8 cellular contexts compared by ENCODE assay signal in the genomic region with DNA sequence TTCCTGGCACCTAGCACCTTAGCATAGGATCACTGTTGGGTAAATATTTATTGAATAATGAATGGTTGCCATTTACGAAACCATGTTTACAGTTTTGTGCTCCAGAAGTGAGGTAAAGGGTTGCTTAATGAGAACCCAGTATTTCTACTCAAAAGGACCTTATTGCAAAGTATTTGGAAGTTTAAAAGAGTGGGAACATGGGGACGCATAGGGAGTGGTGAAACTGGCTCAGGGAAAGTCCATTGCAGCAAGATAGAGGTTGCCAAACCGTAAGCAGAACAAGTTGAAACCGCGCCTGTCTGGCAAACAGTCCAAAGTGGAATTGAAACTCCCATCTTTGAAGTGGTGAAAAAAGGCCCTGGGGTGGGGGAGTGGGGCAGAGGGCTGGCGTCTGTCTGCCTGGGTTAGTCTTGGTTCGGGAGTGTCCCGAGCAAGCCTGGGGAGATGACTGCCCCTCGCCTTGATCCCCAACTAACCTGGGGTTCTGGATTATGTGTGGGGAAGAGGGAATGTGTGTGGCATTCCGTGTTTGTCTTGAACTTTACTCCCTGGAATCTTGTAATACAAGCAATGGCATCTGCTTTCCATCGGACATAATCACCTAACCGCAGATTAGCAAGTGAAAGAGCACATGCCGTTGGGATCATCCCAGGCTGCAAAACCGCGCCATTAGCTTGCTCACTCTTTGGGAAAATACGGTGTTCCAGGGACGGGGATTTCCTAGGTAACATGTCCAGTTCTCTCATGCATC. TPM values are rescaled to one million over a fixed set of nuclear protein-coding genes. Genes with fewer than 3 reads are reported as not detected.
DNase-seq lines count a peak whose midpoint lies in the region; ATAC-seq and TF ChIP-seq lines count a peak whose summit lies in the region.

No MANE protein-coding gene starts in this region.

- H3K27me3 ChIP-seq in BLaER1 (no peaks in the 10 kb centered on the region), kidney epithelial cell (ENCODE audit: control insufficient read depth, insufficient read depth, low read length) (no peaks in the 10 kb centered on the region)

- H3K4me3 ChIP-seq in BLaER1 (no peak overlapping the region), kidney epithelial cell (ENCODE audit: low read depth, low read length) (no peak overlapping the region)

- no peak overlapping the region for H3K27ac ChIP-seq in BLaER1

- peak overlapping the region; percentile 27 for H3K4me2 ChIP-seq in BLaER1

- peaks cover 23% of the 10 kb centered on the region for H3K4me1 ChIP-seq in BLaER1

- TF ChIP-seq CTCF in kidney epithelial cell (IDR thresholded peaks at IDR 0.05; ENCODE audit: insufficient read depth, low read length, poor library complexity, severe bottlenecking): no peak

- no peaks in the 10 kb centered on the region for H4K20me1 ChIP-seq in BLaER1

- peak; percentile 61 for ATAC-seq in HG02798 (IDR thresholded peaks at IDR 0.05; ENCODE audit: poor library complexity, unreplicated experiment)
- no peak for ATAC-seq in GM21447 (IDR thresholded peaks at IDR 0.05; ENCODE audit: unreplicated experiment)
- no peak for ATAC-seq in HG03378 (IDR thresholded peaks at IDR 0.05; ENCODE audit: unreplicated experiment)

- H3K36me3 ChIP-seq in BLaER1: no peaks in the 10 kb centered on the region
- H3K36me3 ChIP-seq in kidney epithelial cell (ENCODE audit: control insufficient read depth, insufficient read depth, low read length): no peaks in the 10 kb centered on the region

- H3K9me3 ChIP-seq in BLaER1: no peaks in the 10 kb centered on the region

- DNase-seq in amniotic epithelial cell (ENCODE audit: low read depth): peak; percentile 99
- peak; percentile 78 for DNase-seq in kidney epithelial cell (ENCODE audit: low read depth)
- DNase-seq in superior temporal gyrus (ENCODE audit: extremely low spot score): peak; percentile 30
- no peak for DNase-seq in effector CD4-positive, alpha-beta T cell

- H3K9ac ChIP-seq in BLaER1: no peak overlapping the region

RNA-seq across cellular contexts. Expression of a gene that starts 7.2 kb away (rescaled TPM):
- total RNA-seq in kidney epithelial cell: 22.4 and 23.2 TPM in 2 replicates
